In the genomic region with DNA sequence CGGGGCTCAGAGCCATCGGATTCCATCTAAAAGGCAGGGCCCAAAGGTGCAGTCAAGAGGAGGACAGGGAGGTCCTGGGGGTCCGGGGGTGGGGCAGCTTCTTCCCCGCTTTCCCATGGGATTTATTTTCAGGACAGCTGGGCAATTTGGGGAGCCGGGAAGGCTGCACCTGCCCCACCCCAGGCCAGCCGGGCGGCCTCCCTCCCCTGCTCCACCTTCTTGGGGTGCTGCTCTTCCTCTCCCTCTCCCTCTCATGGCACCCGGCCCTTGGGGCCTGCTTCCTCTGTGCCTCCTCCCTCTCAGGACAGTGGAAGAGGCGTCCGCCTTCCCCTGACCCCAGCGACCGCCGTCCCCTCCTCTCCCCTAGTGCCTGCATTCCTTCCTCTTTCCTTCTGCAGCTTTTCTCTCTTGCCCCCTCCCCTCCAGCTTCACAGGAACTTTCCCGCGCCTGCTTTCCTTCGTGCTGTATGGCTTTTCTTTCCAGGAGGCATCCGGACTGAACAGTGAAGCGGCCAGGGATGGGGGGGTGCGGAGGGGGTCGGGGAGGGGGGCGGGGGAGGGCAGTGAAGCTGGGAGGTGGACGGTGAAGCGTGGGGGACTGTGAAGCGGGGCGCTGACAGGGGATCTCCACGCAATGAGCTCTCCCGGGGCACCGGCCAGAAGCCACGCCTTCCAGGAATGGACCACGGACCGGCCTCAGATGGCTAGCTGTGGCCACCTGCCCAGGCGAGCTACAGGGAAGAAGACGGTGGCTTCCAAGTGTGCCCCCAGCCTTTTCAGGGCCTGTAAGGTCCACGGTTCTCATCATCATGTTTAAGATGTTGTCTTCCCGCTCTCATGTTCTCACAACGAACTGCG, we compare ENCODE assay signal across 20 cellular contexts. TPM values are rescaled to one million over a fixed set of nuclear protein-coding genes. Genes with fewer than 3 reads are reported as not detected.
DNase-seq lines count a peak whose midpoint lies in the region; ATAC-seq and TF ChIP-seq lines count a peak whose summit lies in the region.
"Had no signal": no experiment of that assay in that cellular context is flagged by ENCODE, and none has a peak within 500 bp of the region (broad histone marks: within the 10 kb centered on the region; RNA-seq: fewer than 3 reads in every experiment).

No MANE protein-coding gene starts in this region.

- no peaks in the 10 kb centered on the region for H4K20me1 ChIP-seq in Karpas-422 (ENCODE audit: insufficient read depth, low read depth, low read length)

- no peak overlapping the region for H3K23ac ChIP-seq in trophoblast cell (ENCODE audit: low read length)

- H2BK5ac ChIP-seq in trophoblast cell (ENCODE audit: low read depth, low read length, poor library complexity): no peak overlapping the region

- no peaks in the 10 kb centered on the region for H3K9me3 Mint-ChIP-seq in activated CD4-positive, alpha-beta memory T cell treated with anti-CD3 and anti-CD28 coated beads for 36 hours

- no peak for ATAC-seq in GM19397 (IDR thresholded peaks at IDR 0.05; ENCODE audit: unreplicated experiment)

- no peaks in the 10 kb centered on the region for H3K27me3 ChIP-seq in trophoblast cell (ENCODE audit: insufficient read depth, low read length)
- no peaks in the 10 kb centered on the region for H3K27me3 ChIP-seq in Karpas-422 (ENCODE audit: low read length)
- H3K27me3 ChIP-seq: MG63 had no signal

- no peak overlapping the region for H3K4ac ChIP-seq in trophoblast cell (ENCODE audit: low read depth, low read length)

- H3K27ac ChIP-seq in trophoblast cell (ENCODE audit: low read depth, low read length) (no peak overlapping the region), Karpas-422 (ENCODE audit: low read length) (no peak overlapping the region)

- DNase-seq in GM10266 (ENCODE audit: extremely low spot score): peak; percentile 4
- DNase-seq in MV-4-11 (lab: John Stamatoyannopoulos, UW): peak; percentile 31
- peak; percentile 58 for DNase-seq in iPS-NIHi7 (ENCODE audit: extremely low spot score)
- no peak for DNase-seq in trophoblast cell
- DNase-seq in Karpas-422: no peak
- no peak for DNase-seq in activated CD4-positive, alpha-beta memory T cell treated with anti-CD3 and anti-CD28 coated beads for 36 hours
- DNase-seq in middle frontal gyrus (ENCODE audit: extremely low spot score, low spot score): no peak
- DNase-seq: activated CD4-positive, alpha-beta T cell treated with anti-CD3 and anti-CD28 coated beads for 48 hours; activated gamma-delta T cell treated with Interleukin-2 at 50 U/mL for 16 hours; anterior cingulate cortex; cerebellar nuclear complex; effector memory CD4-positive, alpha-beta T cell; GDM1; islet precursor cell; MG63; NCI-H1694; NCI-H226; nucleus accumbens; stimulated activated CD4-positive, alpha-beta T cell treated with anti-CD3 and anti-CD28 coated beads, Interleukin-1b, Interleukin-23, amount 100 ng/mL, for 48 hours had no signal

- no peaks in the 10 kb centered on the region for H3K79me1 ChIP-seq in trophoblast cell (ENCODE audit: low read length)

- peak overlapping the region; percentile 34 for H3K14ac ChIP-seq in trophoblast cell (ENCODE audit: low read length)

- H3K18ac ChIP-seq in trophoblast cell (ENCODE audit: low read length): no peak overlapping the region

- intact Hi-C loops in activated CD4-positive, alpha-beta memory T cell treated with anti-CD3 and anti-CD28 coated beads for 36 hours (cut with micrococcal nuclease): no loop called here

- H3K4me1 ChIP-seq in trophoblast cell (ENCODE audit: control insufficient read depth in 1 of 2, insufficient read depth in 2 of 2, low read length in 2 of 2) (peaks cover 8 to 10% of the 10 kb centered on the region in 2 experiments), Karpas-422 (ENCODE audit: low read length) (no peaks in the 10 kb centered on the region)

- peak overlapping the region; percentile 30 for H2AFZ ChIP-seq in trophoblast cell (ENCODE audit: insufficient read depth, low read length, poor library complexity)
- no peak overlapping the region for H2AFZ ChIP-seq in Karpas-422 (ENCODE audit: low read length)

- H3K27me3 Mint-ChIP-seq in activated CD4-positive, alpha-beta memory T cell treated with anti-CD3 and anti-CD28 coated beads for 36 hours: no peaks in the 10 kb centered on the region

- H3K27ac Mint-ChIP-seq in activated CD4-positive, alpha-beta memory T cell treated with anti-CD3 and anti-CD28 coated beads for 36 hours: no peak overlapping the region

- TF ChIP-seq CTCF in GM10266 (IDR thresholded peaks at IDR 0.05; ENCODE audit: control insufficient read depth, insufficient read depth, low read depth, missing control alignments): no peak

- H3K36me3 Mint-ChIP-seq in activated CD4-positive, alpha-beta memory T cell treated with anti-CD3 and anti-CD28 coated beads for 36 hours: no peaks in the 10 kb centered on the region

- H2BK120ac ChIP-seq in trophoblast cell (ENCODE audit: insufficient read depth, low read length, poor library complexity): peak overlapping the region; percentile 45

- peak overlapping the region; percentile 51 for H4K91ac ChIP-seq in trophoblast cell (ENCODE audit: low read depth, low read length)

- no CpG with 5 or more reads among the region's 37 CpGs for WGBS in trophoblast cell (ENCODE audit: extremely low coverage, insufficient coverage, insufficient read length)

- H3K9me2 ChIP-seq in Karpas-422 (replicated peaks; ENCODE audit: insufficient read depth, low read length): no peaks in the 10 kb centered on the region

- no peak overlapping the region for H3K4me3 ChIP-seq in trophoblast cell (ENCODE audit: low read depth, low read length)
- H3K4me3 ChIP-seq in Karpas-422 (ENCODE audit: low read length): no peak overlapping the region
- H3K4me3 ChIP-seq: MG63 had no signal

- peak overlapping the region; percentile 77 for H2BK12ac ChIP-seq in trophoblast cell (ENCODE audit: low read length)

- H3K9me3 ChIP-seq in trophoblast cell (ENCODE audit: insufficient read depth, low read depth, low read length): peaks cover 5% of the 10 kb centered on the region
- H3K9me3 ChIP-seq in Karpas-422 (ENCODE audit: low read length): no peaks in the 10 kb centered on the region
- H3K9me3 ChIP-seq: MG63 had no signal

- H3K9ac ChIP-seq in trophoblast cell (ENCODE audit: low read length): no peak overlapping the region
- no peak overlapping the region for H3K9ac ChIP-seq in Karpas-422 (ENCODE audit: low read length)

- H3K79me2 ChIP-seq in trophoblast cell (ENCODE audit: control insufficient read depth, insufficient read depth, low read length, poor library complexity): no peaks in the 10 kb centered on the region
- no peaks in the 10 kb centered on the region for H3K79me2 ChIP-seq in Karpas-422 (ENCODE audit: low read length)

- CTCF ChIA-PET in activated CD4-positive, alpha-beta memory T cell treated with anti-CD3 and anti-CD28 coated beads for 36 hours (lab: Charles Lee): interaction anchor here (1.2 to 3.7 kb wide), 4 partner anchors 112 to 255 kb away, joined by 3 to 15 read pairs (median 6); no protein-coding TSS in a partner anchor

- peaks cover 16% of the 10 kb centered on the region for H3K4me1 Mint-ChIP-seq in activated CD4-positive, alpha-beta memory T cell treated with anti-CD3 and anti-CD28 coated beads for 36 hours (ENCODE audit: low read depth)

- POLR2A ChIA-PET in activated CD4-positive, alpha-beta memory T cell treated with anti-CD3 and anti-CD28 coated beads for 36 hours (lab: Charles Lee): no interaction called here

- H3K4me2 ChIP-seq in trophoblast cell (ENCODE audit: low read length) (peak overlapping the region; percentile 8), Karpas-422 (ENCODE audit: low read depth, low read length, poor library complexity, severe bottlenecking) (no peak overlapping the region)

- H3K36me3 ChIP-seq in trophoblast cell (ENCODE audit: control insufficient read depth in 1 of 2, insufficient read depth in 2 of 2, low read length in 2 of 2) (no peaks in the 10 kb centered on the region), Karpas-422 (ENCODE audit: insufficient read depth, low read length) (no peaks in the 10 kb centered on the region)
- H3K36me3 ChIP-seq: MG63 had no signal

- H3K4me3 Mint-ChIP-seq in activated CD4-positive, alpha-beta memory T cell treated with anti-CD3 and anti-CD28 coated beads for 36 hours: no peak overlapping the region

- no peak overlapping the region for H2AK5ac ChIP-seq in trophoblast cell (ENCODE audit: low read length)

- peak overlapping the region; percentile 58 for H4K8ac ChIP-seq in trophoblast cell (ENCODE audit: low read depth, low read length)

- no peak overlapping the region for H4K12ac ChIP-seq in trophoblast cell (ENCODE audit: low read depth, low read length)

RNA-seq across cellular contexts. Expression of a gene that starts 27.0 kb away (rescaled TPM):
- 0.94 and 1.1 TPM in 2 replicates for polyA plus RNA-seq in trophoblast cell (2013)
- total RNA-seq in Karpas-422 (2014; rRNA removed; shearing (Covaris generic); ENCODE audit: low replicate concordance): not detected in 2 replicates
- 10 to 100 TPM; 23.6 to 25.3 TPM for total RNA-seq in activated CD4-positive, alpha-beta memory T cell treated with anti-CD3 and anti-CD28 coated beads for 36 hours

RNA-seq across cellular contexts. Expression of a gene that starts 28.4 kb away (rescaled TPM):
- 1.8 TPM in 2 replicates for polyA plus RNA-seq in trophoblast cell (2013)
- 1.7 and 3.5 TPM in 2 replicates for total RNA-seq in Karpas-422 (2014; rRNA removed; shearing (Covaris generic); ENCODE audit: low replicate concordance)
- total RNA-seq in activated CD4-positive, alpha-beta memory T cell treated with anti-CD3 and anti-CD28 coated beads for 36 hours: 10 to 100 TPM; 35.7 to 37.7 TPM

RNA-seq across cellular contexts. Expression of a gene that starts 47.0 kb away (rescaled TPM):
- 1.4 and 1.8 TPM in 2 replicates for polyA plus RNA-seq in trophoblast cell (2013)
- 6.0 and 6.5 TPM in 2 replicates for total RNA-seq in Karpas-422 (2014; rRNA removed; shearing (Covaris generic); ENCODE audit: low replicate concordance)
- total RNA-seq in activated CD4-positive, alpha-beta memory T cell treated with anti-CD3 and anti-CD28 coated beads for 36 hours: 100 to 1,000 TPM; 106 to 108 TPM

Comparison
In these comparisons a context has a peak if more than half of its experiments do, and no peak if none do; other contexts are left out.
1. DNase-seq: peak in GM10266 (single experiment), MV-4-11 (single experiment) and iPS-NIHi7 (single experiment); none in trophoblast cell (0 of 2), Karpas-422 (single experiment), activated CD4-positive, alpha-beta memory T cell treated with anti-CD3 and anti-CD28 coated beads for 36 hours (single experiment) and middle frontal gyrus (single experiment).
2. RNA of a gene that starts 27.0 kb away (total RNA-seq): 23.6 to 25.3 TPM in activated CD4-positive, alpha-beta memory T cell treated with anti-CD3 and anti-CD28 coated beads for 36 hours; not detected in Karpas-422; every median in the first group is over 10 times any median in the second.
3. RNA of a gene that starts 47.0 kb away (total RNA-seq): 106 to 108 TPM in activated CD4-positive, alpha-beta memory T cell treated with anti-CD3 and anti-CD28 coated beads for 36 hours; 6.0 to 6.5 TPM in Karpas-422; every median in the first group is over 10 times any median in the second.